ENCODE assay signal across 24 cellular contexts in genomic region chr1:186295980-186296379, GRCh38. TPM values are rescaled to one million over a fixed set of nuclear protein-coding genes. Genes with fewer than 3 reads are reported as not detected.
DNase-seq lines count a peak whose midpoint lies in the region.
"Had no signal": no experiment of that assay in that cellular context is flagged by ENCODE, and none has a peak within 500 bp of the region (broad histone marks: within the 10 kb centered on the region; RNA-seq: fewer than 3 reads in every experiment).

PRG4 (plus strand) TSS chr1:186296279.

- H2AFZ ChIP-seq in mesenchymal stem cell (ENCODE audit: low read depth, low read length) = no peak within 1 kb of the TSS

- peaks cover 9% of the 10 kb centered on the region for H3K4me1 ChIP-seq in endocrine pancreas (ENCODE audit: control insufficient read depth, insufficient read depth, low read length)
- H3K4me1 ChIP-seq in mesenchymal stem cell (ENCODE audit: control insufficient read depth, insufficient read depth, low read depth, low read length) = no peaks in the 10 kb centered on the region
- H3K4me1 ChIP-seq: Peyer's patch, psoas muscle had no signal

- no peak within 1 kb of the TSS for H3K23ac ChIP-seq in mesenchymal stem cell (ENCODE audit: low read length in 2 of 2)

- no peak within 1 kb of the TSS for H3K27ac ChIP-seq in mesenchymal stem cell (ENCODE audit: low read length, poor library complexity, severe bottlenecking)
- H3K27ac ChIP-seq: C4-2B, KMS-11, Peyer's patch, psoas muscle, SK-N-MC had no signal

- no peak within 1 kb of the TSS for H2BK12ac ChIP-seq in mesenchymal stem cell (ENCODE audit: low read length in 2 of 2)

- H4K91ac ChIP-seq in mesenchymal stem cell (ENCODE audit: low read length) = no peak within 1 kb of the TSS

- H3K9ac ChIP-seq in endocrine pancreas (ENCODE audit: control insufficient read depth, insufficient read depth, low read length) (no peak within 1 kb of the TSS), mesenchymal stem cell (ENCODE audit: low read length) (peak within 1 kb of the TSS; percentile 43)
- H3K9ac ChIP-seq: KMS-11 had no signal

- H3K4me2 ChIP-seq in mesenchymal stem cell (ENCODE audit: low read length, poor library complexity, severe bottlenecking) = no peak within 1 kb of the TSS
- H3K4me2 ChIP-seq: KMS-11 had no signal

- no peak within 1 kb of the TSS for H2AK5ac ChIP-seq in mesenchymal stem cell (ENCODE audit: low read length, severe bottlenecking)

- H3K79me1 ChIP-seq in mesenchymal stem cell (replicated peaks; ENCODE audit: low read length, poor library complexity, severe bottlenecking) = no peaks in the 10 kb centered on the region

- no peak within 1 kb of the TSS for H2BK120ac ChIP-seq in mesenchymal stem cell (ENCODE audit: low read depth, low read length)

- H3K9me3 ChIP-seq in endocrine pancreas (ENCODE audit: control insufficient read depth, low read length) = no peaks in the 10 kb centered on the region
- no peaks in the 10 kb centered on the region for H3K9me3 ChIP-seq in mesenchymal stem cell (ENCODE audit: control insufficient read depth, low read length)
- H3K9me3 ChIP-seq: Peyer's patch, psoas muscle had no signal

- no peak within 1 kb of the TSS for H2BK15ac ChIP-seq in mesenchymal stem cell (ENCODE audit: low read depth, poor library complexity, severe bottlenecking)

- 89% methylated on average over 3 of the region's 3 CpGs for WGBS in mesenchymal stem cell

- no peak within 1 kb of the TSS for H3K14ac ChIP-seq in mesenchymal stem cell (ENCODE audit: low read length in 2 of 2)

- H4K8ac ChIP-seq in mesenchymal stem cell (ENCODE audit: low read length) = no peak within 1 kb of the TSS

- H2BK5ac ChIP-seq in mesenchymal stem cell (ENCODE audit: low read depth, low read length, poor library complexity, severe bottlenecking) = no peak within 1 kb of the TSS

- DNase-seq in T-helper 1 cell = no peak
- DNase-seq in HCEC 1CT = peak; percentile 15
- DNase-seq in mesenchymal stem cell = no peak
- DNase-seq in AG08395 (ENCODE audit: low spot score) = no peak
- DNase-seq in NCI-H1092 treated with DMSO at 0.1 percent for 48 hours (lab: John Stamatoyannopoulos, UW) = no peak
- no peak for DNase-seq in COR-L47 (lab: John Stamatoyannopoulos, UW)
- DNase-seq: activated CD4-positive, alpha-beta T cell treated with anti-CD3 and anti-CD28 coated beads, Interleukin-2, amount 50 U/mL, for 1 hour; activated T-cell treated with anti-CD3 and anti-CD28 coated beads, Interleukin-2, amount 50 U/mL, for 48 hours; aorta; DMS53; glutamatergic neuron; mesendoderm; NCI-H1105 treated with DMSO at 0.1 percent for 48 hours; NCI-H82; Peyer's patch; psoas muscle; stimulated activated naive CD4-positive, alpha-beta T cell treated with Interleukin-2 at 50 U/mL for 16 hours had no signal

- intact Hi-C loops in T-helper 1 cell treated with Interleukin-12 subunit alpha and Interleukin-12 subunit beta and Interleukin-4 antibody, amounts not matched to agents 30 ng/mL and 1 ng/mL, for 36 hours (cut with micrococcal nuclease) = loop anchor here (1.0 to 5.0 kb wide), 2 partner anchors 8 to 1544 kb away; partner anchors contain the start of gene EDEM3

- H3K18ac ChIP-seq in mesenchymal stem cell (ENCODE audit: low read depth in 1 of 2, low read length in 2 of 2) = no peak within 1 kb of the TSS

- H3K36me3 ChIP-seq in endocrine pancreas (ENCODE audit: control insufficient read depth, insufficient read depth, low read length) = no peaks in the 10 kb centered on the region
- peaks cover 0 to 3% of the 10 kb centered on the region in 2 experiments for H3K36me3 ChIP-seq in mesenchymal stem cell (ENCODE audit: control insufficient read depth in 1 of 2, insufficient read depth in 2 of 2, low read depth in 1 of 2, low read length in 2 of 2)
- H3K36me3 ChIP-seq: Peyer's patch had no signal

- peak within 1 kb of the TSS; percentile 48 for H3K4me3 ChIP-seq in endocrine pancreas (ENCODE audit: control insufficient read depth, insufficient read depth, low read length)
- no peak within 1 kb of the TSS for H3K4me3 ChIP-seq in mesenchymal stem cell (ENCODE audit: insufficient read depth in 1 of 2, low read depth in 1 of 2, low read length in 2 of 2)
- H3K4me3 ChIP-seq: Peyer's patch, psoas muscle had no signal

- no peak within 1 kb of the TSS for H3K4ac ChIP-seq in mesenchymal stem cell (ENCODE audit: low read depth in 1 of 2, low read length in 2 of 2)

- H3K27me3 ChIP-seq in endocrine pancreas (ENCODE audit: control insufficient read depth, insufficient read depth, low read length) (no peaks in the 10 kb centered on the region), mesenchymal stem cell (ENCODE audit: control insufficient read depth in 1 of 2, insufficient read depth in 1 of 2, low read length in 2 of 2) (no peaks in the 10 kb centered on the region)
- H3K27me3 ChIP-seq: Peyer's patch had no signal

RNA-seq across cellular contexts. Expression of gene PRG4, which starts in this region (rescaled TPM):
- total RNA-seq in T-helper 1 cell treated with Interleukin-12 subunit alpha and Interleukin-12 subunit beta and Interleukin-4 antibody, amounts not matched to agents 30 ng/mL and 1 ng/mL, for 36 hours = 16.2 and 17.2 TPM in 2 replicates
- polyA plus RNA-seq in mesenchymal stem cell (2013, experiment 1 of 2) = not detected
- not detected for polyA plus RNA-seq in mesenchymal stem cell (2013, experiment 2 of 2)
- total RNA-seq: A172, H4, Peyer's patch had no signal
